ENCODE assay signal across 12 cellular contexts in the genomic region with DNA sequence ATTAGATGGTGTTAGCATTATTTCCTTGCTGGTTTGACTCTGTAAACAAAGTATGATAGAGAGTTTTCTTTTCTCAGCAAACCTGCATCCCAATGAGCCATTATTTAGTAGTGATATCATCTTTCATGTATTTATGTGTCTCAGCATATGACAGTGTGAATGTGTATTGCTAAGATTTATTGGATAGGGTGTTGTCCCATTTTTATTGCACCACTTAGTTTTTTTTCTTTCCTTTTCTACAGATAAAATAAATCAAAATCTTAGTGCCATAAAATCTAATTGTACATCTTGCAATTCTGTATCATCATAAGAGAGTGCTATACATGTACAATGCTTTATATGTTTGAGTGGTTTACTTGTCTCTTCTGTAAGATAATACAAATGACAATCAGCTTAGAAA.
DNase-seq lines count a peak whose midpoint lies in the region; ATAC-seq and TF ChIP-seq lines count a peak whose summit lies in the region.
"Had no signal": no experiment of that assay in that cellular context is flagged by ENCODE, and none has a peak within 500 bp of the region (broad histone marks: within the 10 kb centered on the region; RNA-seq: fewer than 3 reads in every experiment).

No MANE protein-coding gene starts in this region.

- peak; percentile 15 for DNase-seq in NCI-H2107 treated with DMSO at 0.1 percent for 48 hours (lab: John Stamatoyannopoulos, UW; ENCODE audit: unreplicated experiment)
- no peak for DNase-seq in NCI-H2107 (lab: John Stamatoyannopoulos, UW)
- peak; percentile 3 for DNase-seq in NCI-H2081 treated with DMSO at 0.1 percent for 48 hours (lab: John Stamatoyannopoulos, UW)
- DNase-seq in NCI-H748 (lab: John Stamatoyannopoulos, UW; ENCODE audit: unreplicated experiment), result peak; percentile 38
- no peak for DNase-seq in body of pancreas
- DNase-seq in NOMO-1 treated with DMSO at 0.1 percent for 48 hours (lab: John Stamatoyannopoulos, UW; ENCODE audit: unreplicated experiment), result no peak
- no peak for DNase-seq in D341Med (ENCODE audit: low spot score)
- DNase-seq: ACHN; CD4-positive, CD25-positive, alpha-beta regulatory T cell; DND-41; GDM1 had no signal

- H3K9me3 ChIP-seq in body of pancreas, result no peaks in the 10 kb centered on the region
- H3K9me3 ChIP-seq: BLaER1 treated with 17β-estradiol and CSF1 and Interleukin-3, amounts not matched to agents 10 nM and 100 nM had no signal

- no peak overlapping the region for H3K27ac ChIP-seq in body of pancreas
- H3K27ac ChIP-seq: BLaER1 treated with 17β-estradiol and CSF1 and Interleukin-3, amounts not matched to agents 10 nM and 100 nM had no signal

- no peaks in the 10 kb centered on the region for H3K4me1 ChIP-seq in body of pancreas
- H3K4me1 ChIP-seq: BLaER1 treated with 17β-estradiol and CSF1 and Interleukin-3, amounts not matched to agents 10 nM and 100 nM had no signal

- intact Hi-C loops in body of pancreas (cut with DNase I), result no loop called here

- H3K4me3 ChIP-seq in body of pancreas, result no peak overlapping the region
- H3K4me3 ChIP-seq: BLaER1 treated with 17β-estradiol and CSF1 and Interleukin-3, amounts not matched to agents 10 nM and 100 nM had no signal

- ATAC-seq in body of pancreas, result no peak

- no peaks in the 10 kb centered on the region for H3K36me3 ChIP-seq in body of pancreas (replicated peaks in 1 of 2; ENCODE audit: insufficient read depth in 1 of 2, low read depth in 2 of 2)
- H3K36me3 ChIP-seq: BLaER1 treated with 17β-estradiol and CSF1 and Interleukin-3, amounts not matched to agents 10 nM and 100 nM had no signal

- TF ChIP-seq POLR2A in body of pancreas (IDR thresholded peaks at IDR 0.05), result no peak

- no peak for TF ChIP-seq CTCF in body of pancreas (IDR thresholded peaks at IDR 0.05)

- no peaks in the 10 kb centered on the region for H3K27me3 ChIP-seq in body of pancreas
- H3K27me3 ChIP-seq: BLaER1 treated with 17β-estradiol and CSF1 and Interleukin-3, amounts not matched to agents 10 nM and 100 nM had no signal

Comparison
In these comparisons a context has a peak if more than half of its experiments do, and no peak if none do; other contexts are left out.
1. DNase-seq: peak in NCI-H2107 treated with DMSO at 0.1 percent for 48 hours (single experiment), NCI-H2081 treated with DMSO at 0.1 percent for 48 hours (single experiment) and NCI-H748 (single experiment); none in NCI-H2107 (single experiment), body of pancreas (0 of 4), NOMO-1 treated with DMSO at 0.1 percent for 48 hours (single experiment) and D341Med (single experiment).